Comparison of ENCODE assay signal across 3 cellular contexts in the genomic region with DNA sequence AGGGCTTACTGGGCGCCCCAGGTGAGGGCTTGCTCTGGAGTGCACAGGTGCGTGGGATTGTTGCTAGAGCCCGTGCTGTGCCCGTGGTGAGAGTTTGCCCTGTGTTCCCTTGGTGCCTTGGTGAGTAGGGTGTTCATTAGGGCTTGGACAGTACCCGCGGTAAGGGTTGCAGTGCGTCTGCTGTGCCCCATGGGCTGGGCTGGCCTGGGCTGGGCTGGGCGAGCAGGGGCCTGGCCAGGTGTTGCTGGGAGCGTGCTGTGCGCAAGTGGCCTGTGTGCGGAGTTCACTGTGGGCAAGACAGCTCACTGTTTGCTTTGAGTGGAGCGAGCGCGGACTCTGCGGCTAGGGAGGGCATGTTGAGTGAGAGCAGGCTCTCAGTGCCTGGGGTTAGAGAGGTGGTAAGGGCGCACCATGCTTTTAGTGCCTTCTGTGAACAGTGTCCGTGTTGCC.
TF ChIP-seq lines count a peak whose summit lies in the region.

No MANE protein-coding gene starts in this region.

TF ChIP-seq in IMR-90, 13 proteins besides CTCF, POLR2A, EP300 and RAD21:
- TF ChIP-seq, protein P1, sequence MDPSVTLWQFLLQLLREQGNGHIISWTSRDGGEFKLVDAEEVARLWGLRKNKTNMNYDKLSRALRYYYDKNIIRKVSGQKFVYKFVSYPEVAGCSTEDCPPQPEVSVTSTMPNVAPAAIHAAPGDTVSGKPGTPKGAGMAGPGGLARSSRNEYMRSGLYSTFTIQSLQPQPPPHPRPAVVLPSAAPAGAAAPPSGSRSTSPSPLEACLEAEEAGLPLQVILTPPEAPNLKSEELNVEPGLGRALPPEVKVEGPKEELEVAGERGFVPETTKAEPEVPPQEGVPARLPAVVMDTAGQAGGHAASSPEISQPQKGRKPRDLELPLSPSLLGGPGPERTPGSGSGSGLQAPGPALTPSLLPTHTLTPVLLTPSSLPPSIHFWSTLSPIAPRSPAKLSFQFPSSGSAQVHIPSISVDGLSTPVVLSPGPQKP (IDR thresholded peaks at IDR 0.05; ENCODE audit: borderline replicate concordance, low read depth, low read length), result no peak
- TF ChIP-seq MXI1 (IDR thresholded peaks at IDR 0.05; ENCODE audit: borderline replicate concordance, low read depth, low read length) (no peak), FOS (IDR thresholded peaks at IDR 0.05; ENCODE audit: low read depth, low read length) (no peak), SMC3 (IDR thresholded peaks at IDR 0.05; ENCODE audit: low read depth, low read length) (no peak), MAZ (IDR thresholded peaks at IDR 0.05; ENCODE audit: borderline replicate concordance, low read depth, low read length) (no peak), BHLHE40 (IDR thresholded peaks at IDR 0.05; ENCODE audit: low read depth, low read length) (no peak)
TF ChIP-seq in IMR-90: peak in this region for 0.

TF ChIP-seq in endothelial cell of umbilical vein, 7 proteins besides CTCF, POLR2A, EP300 and RAD21:
- no peak for TF ChIP-seq MAX (IDR thresholded peaks at IDR 0.05; ENCODE audit: insufficient read depth, insufficient read length)
- no peak for TF ChIP-seq POLR2AphosphoS5 (IDR thresholded peaks at IDR 0.05; ENCODE audit: insufficient read depth, low read depth, low read length)
- no peak for TF ChIP-seq GATA2 (IDR thresholded peaks at IDR 0.05; ENCODE audit: insufficient read depth, insufficient read length, low read depth, low read length)
- no peak for TF ChIP-seq MYC (IDR thresholded peaks at IDR 0.05; ENCODE audit: low read depth, low read length)
- TF ChIP-seq JUN (IDR thresholded peaks at IDR 0.05; ENCODE audit: borderline replicate concordance, insufficient read depth, insufficient read length, low read depth), result no peak
- TF ChIP-seq EZH2 (IDR thresholded peaks at IDR 0.05; ENCODE audit: borderline replicate concordance, low read depth, low read length, severe bottlenecking), result no peak
- TF ChIP-seq FOS (IDR thresholded peaks at IDR 0.05; ENCODE audit: borderline replicate concordance, insufficient read depth, low read length), result no peak

TF ChIP-seq in HEK293T, 16 proteins besides CTCF, POLR2A, EP300 and RAD21:
- TF ChIP-seq FOXA1 (IDR thresholded peaks at IDR 0.05) (no peak), CTBP1 (IDR thresholded peaks at IDR 0.05; ENCODE audit: borderline replicate concordance) (no peak), TARDBP (IDR thresholded peaks at IDR 0.05) (no peak), NFRKB (IDR thresholded peaks at IDR 0.05) (no peak), PKNOX1 (IDR thresholded peaks at IDR 0.05) (no peak), ZNF384 (IDR thresholded peaks at IDR 0.05) (no peak), SP1 (IDR thresholded peaks at IDR 0.05) (no peak), ELF4 (IDR thresholded peaks at IDR 0.05) (no peak), FOXK2 (IDR thresholded peaks at IDR 0.05) (no peak), ARNT (IDR thresholded peaks at IDR 0.05) (no peak), BHLHE40 (IDR thresholded peaks at IDR 0.05; ENCODE audit: borderline replicate concordance) (no peak), HDGF (IDR thresholded peaks at IDR 0.05; ENCODE audit: borderline replicate concordance) (no peak), FOXM1 (IDR thresholded peaks at IDR 0.05; ENCODE audit: borderline replicate concordance) (no peak), L3MBTL2 (conservative IDR thresholded peaks at IDR 0.05) (no peak), SUZ12 (IDR thresholded peaks at IDR 0.05) (no peak), LEF1 (IDR thresholded peaks at IDR 0.05; ENCODE audit: borderline replicate concordance) (no peak)
